14 cellular contexts compared by ENCODE assay signal in the genomic region with DNA sequence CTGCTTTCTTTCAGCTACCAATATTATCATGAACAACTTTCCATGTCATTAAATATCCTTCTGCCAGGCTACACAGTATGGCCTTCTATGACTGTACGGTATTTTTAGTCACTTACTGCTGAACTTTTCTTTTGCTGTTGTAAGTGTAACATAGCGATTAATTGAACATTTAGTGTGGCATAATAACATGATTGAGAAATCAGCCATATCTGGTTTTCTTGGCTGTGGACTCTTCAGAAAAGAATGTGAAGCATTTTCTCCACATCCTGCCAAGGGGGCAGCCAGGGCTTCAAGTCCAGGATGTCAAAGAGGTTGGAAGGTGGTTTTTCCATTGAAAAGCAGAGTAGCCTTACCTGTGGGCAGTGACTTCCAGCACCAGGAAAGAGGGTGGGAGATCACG. TPM values are rescaled to one million over a fixed set of nuclear protein-coding genes. Genes with fewer than 3 reads are reported as not detected.
DNase-seq lines count a peak whose midpoint lies in the region; TF ChIP-seq lines count a peak whose summit lies in the region.
"Had no signal": no experiment of that assay in that cellular context is flagged by ENCODE, and none has a peak within 500 bp of the region (broad histone marks: within the 10 kb centered on the region; RNA-seq: fewer than 3 reads in every experiment).

No MANE protein-coding gene starts in this region.

- no peak overlapping the region for H3K27ac Mint-ChIP-seq in activated CD4-positive, alpha-beta memory T cell treated with anti-CD3 and anti-CD28 coated beads, Interleukin-2, amount 10 ng/mL, durations not matched to agents 7 days and 5 days
- H3K27ac Mint-ChIP-seq: activated CD4-positive, alpha-beta T cell treated with anti-CD3 and anti-CD28 coated beads, Interleukin-2, amount 10 ng/mL, durations not matched to agents 24 days and 14 days; natural killer cell treated with Interleukin-12 subunit alpha and Interleukin-12 subunit beta and Interleukin-15 and Interleukin-18, amount 100 ng/mL, for 72 hours had no signal

- H3K4me3 ChIP-seq in astrocyte of the cerebellum (ENCODE audit: low read depth, low read length) (no peak overlapping the region), adrenal gland (no peak overlapping the region), esophagus squamous epithelium (no peak overlapping the region)

- H3K27me3 Mint-ChIP-seq in activated CD4-positive, alpha-beta memory T cell treated with anti-CD3 and anti-CD28 coated beads, Interleukin-2, amount 10 ng/mL, durations not matched to agents 7 days and 5 days, result peaks cover 24% of the 10 kb centered on the region

- CTCF ChIA-PET in activated CD4-positive, alpha-beta memory T cell treated with anti-CD3 and anti-CD28 coated beads, Interleukin-2, amount 10 ng/mL, durations not matched to agents 7 days and 5 days (lab: Charles Lee), result interaction anchor here (1.0 to 14.6 kb wide), 2 partner anchors 9 to 194 kb away, joined by 4 to 655 read pairs; a partner anchor contains a TSS

- intact Hi-C loops in adrenal gland (cut with DNase I), result no loop called here
- intact Hi-C loops in esophagus squamous epithelium (cut with DNase I), result no loop called here

- no peak overlapping the region for H3K4me3 Mint-ChIP-seq in activated CD4-positive, alpha-beta memory T cell treated with anti-CD3 and anti-CD28 coated beads, Interleukin-2, amount 10 ng/mL, durations not matched to agents 7 days and 5 days
- H3K4me3 Mint-ChIP-seq: activated CD4-positive, alpha-beta T cell treated with anti-CD3 and anti-CD28 coated beads, Interleukin-2, amount 10 ng/mL, durations not matched to agents 24 days and 14 days; natural killer cell treated with Interleukin-12 subunit alpha and Interleukin-12 subunit beta and Interleukin-15 and Interleukin-18, amount 100 ng/mL, for 72 hours had no signal

- no peak for TF ChIP-seq POLR2A in adrenal gland (IDR thresholded peaks at IDR 0.05)
- TF ChIP-seq POLR2A in esophagus squamous epithelium (IDR thresholded peaks at IDR 0.05), result no peak

- 68 to 70% (median 68%) methylated on average over 3 of the region's 3 CpGs for whole genome bisulfite sequencing in adrenal gland, 4 donors
- WGBS in esophagus squamous epithelium, 2 donors, result 63 to 71% methylated on average over 2 of the region's 3 CpGs

- H3K9me3 ChIP-seq in adrenal gland (replicated peaks in 1 of 3), result no peaks in the 10 kb centered on the region
- H3K9me3 ChIP-seq in esophagus squamous epithelium, result no peaks in the 10 kb centered on the region
- H3K9me3 ChIP-seq: BE2C had no signal

- peak overlapping the region in 1 of 5 donors; percentile 58 for H3K27ac ChIP-seq in adrenal gland
- H3K27ac ChIP-seq in esophagus squamous epithelium, result no peak overlapping the region

- no peaks in the 10 kb centered on the region for H3K4me1 Mint-ChIP-seq in activated CD4-positive, alpha-beta memory T cell treated with anti-CD3 and anti-CD28 coated beads, Interleukin-2, amount 10 ng/mL, durations not matched to agents 7 days and 5 days
- H3K4me1 Mint-ChIP-seq: activated CD4-positive, alpha-beta T cell treated with anti-CD3 and anti-CD28 coated beads, Interleukin-2, amount 10 ng/mL, durations not matched to agents 24 days and 14 days had no signal

- in situ Hi-C loops in ACHN (cut with HindIII; ENCODE audit: low pct_ligation_motif_present, low pct_unique_long_range_greater_than_20kb, low sequenced_read_pairs), result loop anchor here (25.0 kb wide), 1 partner anchor 188 kb away; no protein-coding TSS in a partner anchor
- in situ Hi-C loops in astrocyte of the cerebellum (cut with HindIII; ENCODE audit: low sequenced_read_pairs), result no loop called here

- no peaks in the 10 kb centered on the region for H3K36me3 Mint-ChIP-seq in activated CD4-positive, alpha-beta memory T cell treated with anti-CD3 and anti-CD28 coated beads, Interleukin-2, amount 10 ng/mL, durations not matched to agents 7 days and 5 days (ENCODE audit: low read depth)
- H3K36me3 Mint-ChIP-seq: natural killer cell treated with Interleukin-12 subunit alpha and Interleukin-12 subunit beta and Interleukin-15 and Interleukin-18, amount 100 ng/mL, for 72 hours had no signal

- H3K36me3 ChIP-seq in adrenal gland (replicated peaks in 1 of 2) (no peaks in the 10 kb centered on the region), esophagus squamous epithelium (no peaks in the 10 kb centered on the region)
- H3K36me3 ChIP-seq: BE2C had no signal

- H3K27me3 ChIP-seq in adrenal gland (no peaks in the 10 kb centered on the region), esophagus squamous epithelium (no peaks in the 10 kb centered on the region)
- H3K27me3 ChIP-seq: BE2C had no signal

- no peaks in the 10 kb centered on the region for H3K9me3 Mint-ChIP-seq in activated CD4-positive, alpha-beta memory T cell treated with anti-CD3 and anti-CD28 coated beads, Interleukin-2, amount 10 ng/mL, durations not matched to agents 7 days and 5 days
- H3K9me3 Mint-ChIP-seq: activated CD4-positive, alpha-beta T cell treated with anti-CD3 and anti-CD28 coated beads, Interleukin-2, amount 10 ng/mL, durations not matched to agents 24 days and 14 days; natural killer cell treated with Interleukin-12 subunit alpha and Interleukin-12 subunit beta and Interleukin-15 and Interleukin-18, amount 100 ng/mL, for 72 hours had no signal

- no peaks in the 10 kb centered on the region for H3K4me1 ChIP-seq in adrenal gland (replicated peaks in 1 of 2)
- peaks cover 9 to 18% (median 16%) of the 10 kb centered on the region in 3 donors for H3K4me1 ChIP-seq in esophagus squamous epithelium
- H3K4me1 ChIP-seq: BE2C had no signal

- POLR2A ChIA-PET in activated CD4-positive, alpha-beta memory T cell treated with anti-CD3 and anti-CD28 coated beads, Interleukin-2, amount 10 ng/mL, durations not matched to agents 7 days and 5 days (lab: Charles Lee), result interaction anchor here (1.0 to 1.1 kb wide), 2 partner anchors 10 to 47 kb away, joined by 3 read pairs; no protein-coding TSS in a partner anchor

- DNase-seq in ACHN (peak; percentile 72), HT1080 (ENCODE audit: low read depth) (peak; percentile 95), astrocyte of the cerebellum (ENCODE audit: low read depth) (peak; percentile 72), iris pigment epithelial cell (ENCODE audit: low read depth) (peak; percentile 94), adrenal gland (no peak), esophagus squamous epithelium (lab: John Stamatoyannopoulos, UW) (no peak), NCI-H774 (lab: John Stamatoyannopoulos, UW) (no peak)
- DNase-seq in activated CD4-positive, alpha-beta memory T cell treated with anti-CD3 and anti-CD28 coated beads, Interleukin-2, amount 10 ng/mL, durations not matched to agents 7 days and 5 days, result no peak
- DNase-seq: activated CD4-positive, alpha-beta T cell treated with anti-CD3 and anti-CD28 coated beads, Interleukin-2, amount 10 ng/mL, durations not matched to agents 24 days and 14 days; activated naive CD4-positive, alpha-beta T cell treated with Interleukin-2 at 50 U/mL for 16 hours; BE2C; GDM1; stimulated activated naive CD4-positive, alpha-beta T cell had no signal

- no peak for TF ChIP-seq CTCF in astrocyte of the cerebellum (IDR thresholded peaks at IDR 0.05; ENCODE audit: low read depth, low read length, missing control alignments)
- no peak for TF ChIP-seq CTCF in adrenal gland (IDR thresholded peaks at IDR 0.05)
- TF ChIP-seq CTCF in esophagus squamous epithelium (IDR thresholded peaks at IDR 0.05), result no peak

RNA-seq across cellular contexts. Expression of a gene that starts 8.8 kb away (rescaled TPM):
- total RNA-seq in HT1080 (2014; rRNA removed; shearing (Covaris generic)), result 28.5 and 41.1 TPM in 2 replicates
- 86.4 and 103 TPM in 2 replicates for polyA plus RNA-seq in HT1080 (2015; cell fraction: cytosol; rRNA removed)
- polyA plus RNA-seq in HT1080 (2015; cell fraction: nucleus; rRNA removed), result 135 and 140 TPM in 2 replicates
- total RNA-seq in adrenal gland (100 to 1,000 TPM in 5 of 8 donors, 10 to 100 TPM in 3; 60.7 to 147 (median 114) TPM), esophagus squamous epithelium (10 to 100 TPM; 49.7 to 60.3 (median 53.0) TPM)
- polyA plus RNA-seq in adrenal gland, result 100 to 1,000 TPM in 1 of 3 donors, 10 to 100 TPM in 2; 33.5 to 172 (median 37.7) TPM
- total RNA-seq in activated CD4-positive, alpha-beta memory T cell treated with anti-CD3 and anti-CD28 coated beads, Interleukin-2, amount 10 ng/mL, durations not matched to agents 7 days and 5 days, result 10 to 100 TPM; 56.5 to 57.0 TPM

RNA-seq across cellular contexts. Expression of a gene that starts 58.7 kb away (rescaled TPM):
- 27.5 and 29.8 TPM in 2 replicates for total RNA-seq in HT1080 (2014; rRNA removed; shearing (Covaris generic))
- polyA plus RNA-seq in HT1080 (2015; cell fraction: cytosol; rRNA removed), result 10.9 and 14.1 TPM in 2 replicates
- 51.4 and 52.2 TPM in 2 replicates for polyA plus RNA-seq in HT1080 (2015; cell fraction: nucleus; rRNA removed)
- total RNA-seq in adrenal gland (10 to 100 TPM; 25.0 to 45.7 (median 33.7) TPM), esophagus squamous epithelium (10 to 100 TPM; 25.9 to 44.4 (median 34.8) TPM)
- polyA plus RNA-seq in adrenal gland, result 10 to 100 TPM; 22.3 to 22.5 (median 22.3) TPM
- total RNA-seq in activated CD4-positive, alpha-beta memory T cell treated with anti-CD3 and anti-CD28 coated beads, Interleukin-2, amount 10 ng/mL, durations not matched to agents 7 days and 5 days, result 10 to 100 TPM; 34.1 to 34.7 TPM

Comparison
In these comparisons a context has a peak if more than half of its experiments do, and no peak if none do; other contexts are left out.
1. DNase-seq: peak in ACHN (single experiment), HT1080 (single experiment), astrocyte of the cerebellum (single experiment) and iris pigment epithelial cell (single experiment); none in adrenal gland (0 of 7), esophagus squamous epithelium (single experiment), activated CD4-positive, alpha-beta memory T cell treated with anti-CD3 and anti-CD28 coated beads, Interleukin-2, amount 10 ng/mL, durations not matched to agents 7 days and 5 days (single experiment) and NCI-H774 (single experiment).